Comparison of ENCODE assay signal across 14 cellular contexts in the genomic region with DNA sequence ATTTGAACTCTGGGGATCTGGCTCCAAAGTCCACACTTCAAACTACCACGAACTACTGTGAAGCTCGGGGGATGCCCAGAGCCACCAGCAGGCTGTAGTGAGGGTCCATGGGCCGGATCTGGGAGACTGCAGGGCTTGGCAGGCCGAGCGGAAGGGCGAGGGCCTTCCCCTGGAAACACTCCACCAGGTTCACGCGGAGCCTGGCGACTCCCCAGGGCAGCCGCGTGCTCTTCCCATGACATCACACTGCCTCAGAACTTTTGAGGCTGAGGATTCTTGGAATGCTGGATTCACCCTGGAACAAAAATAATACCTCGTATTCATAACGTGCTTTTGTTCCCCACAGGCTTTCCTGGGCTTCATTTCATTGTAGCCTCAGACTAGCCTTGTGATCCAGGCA.
DNase-seq lines count a peak whose midpoint lies in the region; ATAC-seq and TF ChIP-seq lines count a peak whose summit lies in the region.
"Had no signal": no experiment of that assay in that cellular context is flagged by ENCODE, and none has a peak within 500 bp of the region (broad histone marks: within the 10 kb centered on the region; RNA-seq: fewer than 3 reads in every experiment).

No MANE protein-coding gene starts in this region.

- H3K4me3 Mint-ChIP-seq in HFFc6, result no peak overlapping the region
- no peak overlapping the region for H3K4me3 Mint-ChIP-seq in activated T-cell treated with anti-CD3 and anti-CD28 coated beads, Interleukin-2, amount 50 U/mL, for 72 hours
- H3K4me3 Mint-ChIP-seq: activated T-helper 1 cell treated with anti-CD3 and anti-CD28 coated beads, Interleukin-12 subunit alpha, Interleukin-12 subunit beta, Interleukin-2, Interleukin-4 antibody, amounts not matched to agents 30 ng/mL and 10 ng/mL and 1 ng/mL, durations not matched to agents 14 hours and 24 hours and 36 hours had no signal

- ATAC-seq in left lobe of liver, result peak; percentile 29
- ATAC-seq in activated T-cell treated with anti-CD3 and anti-CD28 coated beads, Interleukin-2, amount 50 U/mL, for 72 hours (replicated peaks in 1 of 2), result no peak
- ATAC-seq: Panc1 had no signal

- H3K4me3 ChIP-seq in epithelial cell of proximal tubule (ENCODE audit: low read depth, low read length) (no peak overlapping the region), suprapubic skin (no peak overlapping the region)
- H3K4me3 ChIP-seq: dorsolateral prefrontal cortex had no signal

- H3K36me3 ChIP-seq in suprapubic skin, result no peaks in the 10 kb centered on the region

- no peaks in the 10 kb centered on the region for H3K27me3 ChIP-seq in suprapubic skin
- H3K27me3 ChIP-seq: dorsolateral prefrontal cortex had no signal

- H3K27ac Mint-ChIP-seq in HFFc6, result peak overlapping the region; percentile 33; the same call in 1 of the 2 replicates
- H3K27ac Mint-ChIP-seq in activated T-cell treated with anti-CD3 and anti-CD28 coated beads, Interleukin-2, amount 50 U/mL, for 72 hours, result no peak overlapping the region
- H3K27ac Mint-ChIP-seq: activated T-helper 1 cell treated with anti-CD3 and anti-CD28 coated beads, Interleukin-12 subunit alpha, Interleukin-12 subunit beta, Interleukin-2, Interleukin-4 antibody, amounts not matched to agents 30 ng/mL and 10 ng/mL and 1 ng/mL, durations not matched to agents 14 hours and 24 hours and 36 hours had no signal

- TF ChIP-seq EP300 in suprapubic skin (IDR thresholded peaks at IDR 0.05), result no peak

- DNase-seq in HFFc6, result no peak
- peak; percentile 1 for DNase-seq in epithelial cell of proximal tubule (ENCODE audit: low read depth)
- no peak for DNase-seq in left lobe of liver (ENCODE audit: low spot score)
- peak; percentile 77 to 83 for DNase-seq in suprapubic skin (ENCODE audit: low spot score in 2 of 2)
- DNase-seq in activated T-cell treated with anti-CD3 and anti-CD28 coated beads, Interleukin-2, amount 50 U/mL, for 72 hours, result no peak
- DNase-seq in activated CD4-positive, alpha-beta T cell treated with anti-CD3 and anti-CD28 coated beads for 1 hour, result no peak
- DNase-seq in NCI-H128 (lab: John Stamatoyannopoulos, UW; ENCODE audit: unreplicated experiment), result no peak
- DNase-seq in GOT3 (lab: John Stamatoyannopoulos, UW), result no peak
- DNase-seq: dorsolateral prefrontal cortex, NCI-H2107, occipital lobe had no signal

- no peaks in the 10 kb centered on the region for H3K9me3 ChIP-seq in suprapubic skin

- H3K9me3 Mint-ChIP-seq in HFFc6, result no peaks in the 10 kb centered on the region
- H3K9me3 Mint-ChIP-seq in activated T-cell treated with anti-CD3 and anti-CD28 coated beads, Interleukin-2, amount 50 U/mL, for 72 hours, result no peaks in the 10 kb centered on the region
- H3K9me3 Mint-ChIP-seq: activated T-helper 1 cell treated with anti-CD3 and anti-CD28 coated beads, Interleukin-12 subunit alpha, Interleukin-12 subunit beta, Interleukin-2, Interleukin-4 antibody, amounts not matched to agents 30 ng/mL and 10 ng/mL and 1 ng/mL, durations not matched to agents 14 hours and 24 hours and 36 hours had no signal

- TF ChIP-seq CTCF in HFFc6 (IDR thresholded peaks at IDR 0.05), result no peak
- no peak for TF ChIP-seq CTCF in epithelial cell of proximal tubule (conservative IDR thresholded peaks at IDR 0.05; ENCODE audit: low read depth, low read length)
- no peak for TF ChIP-seq CTCF in suprapubic skin (IDR thresholded peaks at IDR 0.05)

- TF ChIP-seq POLR2A in suprapubic skin (IDR thresholded peaks at IDR 0.05), result no peak

- WGBS in suprapubic skin, result 35% methylated on average over 13 of the region's 13 CpGs

- H3K27ac ChIP-seq in suprapubic skin, result peak overlapping the region; percentile 73
- H3K27ac ChIP-seq: VCaP had no signal

- H3K36me3 Mint-ChIP-seq in HFFc6 (ENCODE audit: low read depth), result peaks cover 1% of the 10 kb centered on the region; the same call in 1 of the 2 replicates
- no peaks in the 10 kb centered on the region for H3K36me3 Mint-ChIP-seq in activated T-cell treated with anti-CD3 and anti-CD28 coated beads, Interleukin-2, amount 50 U/mL, for 72 hours (ENCODE audit: insufficient read depth in 2 of 2)

- peaks cover 30% of the 10 kb centered on the region for H3K4me1 ChIP-seq in suprapubic skin

- H3K27me3 Mint-ChIP-seq in HFFc6 (ENCODE audit: insufficient read depth), result peaks cover 3% of the 10 kb centered on the region
- H3K27me3 Mint-ChIP-seq in activated T-cell treated with anti-CD3 and anti-CD28 coated beads, Interleukin-2, amount 50 U/mL, for 72 hours (ENCODE audit: low read depth), result no peaks in the 10 kb centered on the region

- H3K4me1 Mint-ChIP-seq in HFFc6 (ENCODE audit: low read depth), result peaks cover 24% of the 10 kb centered on the region
- H3K4me1 Mint-ChIP-seq in activated T-cell treated with anti-CD3 and anti-CD28 coated beads, Interleukin-2, amount 50 U/mL, for 72 hours (ENCODE audit: low read depth), result no peaks in the 10 kb centered on the region

Comparison
In these comparisons a context has a peak if more than half of its experiments do, and no peak if none do; other contexts are left out.
1. DNase-seq: peak in epithelial cell of proximal tubule (single experiment) and suprapubic skin (2 of 2); none in HFFc6 (single experiment), left lobe of liver (single experiment), activated T-cell treated with anti-CD3 and anti-CD28 coated beads, Interleukin-2, amount 50 U/mL, for 72 hours (0 of 2), activated CD4-positive, alpha-beta T cell treated with anti-CD3 and anti-CD28 coated beads for 1 hour (single experiment), NCI-H128 (single experiment) and GOT3 (single experiment).